1 cellular context compared by ENCODE assay signal in the genomic region with DNA sequence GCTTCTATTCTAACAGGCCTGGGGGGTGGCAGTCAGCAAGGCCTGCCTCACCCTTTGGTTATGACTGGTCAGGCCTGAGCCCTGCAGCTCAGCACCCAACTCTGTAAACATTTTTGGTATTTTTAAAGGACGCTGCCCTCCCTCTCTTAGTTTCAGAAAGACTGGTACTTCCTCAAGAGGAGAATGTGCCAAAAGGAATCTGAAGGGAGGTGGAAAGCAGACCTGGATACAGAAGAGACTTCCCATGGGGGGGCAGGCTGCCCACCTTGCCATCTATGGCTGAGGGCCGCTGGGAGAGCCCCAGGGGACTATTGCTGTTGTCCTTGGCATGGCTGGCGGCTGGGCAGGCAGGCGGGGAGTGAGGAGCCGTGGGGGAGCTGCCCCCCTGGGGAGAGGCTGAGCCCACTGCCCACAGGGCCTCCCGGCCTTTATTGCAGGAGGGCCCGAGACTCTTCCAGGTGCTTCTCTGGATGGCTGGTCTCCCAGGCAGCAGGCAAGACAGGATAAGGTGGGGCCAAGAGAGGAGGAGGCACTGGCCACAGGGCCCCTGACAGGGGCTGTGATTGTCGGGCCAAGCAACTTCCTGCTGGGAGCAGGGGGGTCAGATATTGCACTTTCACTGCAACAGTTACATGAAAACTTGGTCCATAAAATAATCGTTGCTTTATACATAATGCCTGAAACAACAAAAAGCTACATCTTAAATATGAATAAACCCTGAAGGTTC.
TF ChIP-seq lines count a peak whose summit lies in the region.

No MANE protein-coding gene starts in this region.

TF ChIP-seq in HEK293, 187 proteins besides CTCF, POLR2A, EP300 and RAD21 (continued from another document):
- TF ChIP-seq, protein P1, sequence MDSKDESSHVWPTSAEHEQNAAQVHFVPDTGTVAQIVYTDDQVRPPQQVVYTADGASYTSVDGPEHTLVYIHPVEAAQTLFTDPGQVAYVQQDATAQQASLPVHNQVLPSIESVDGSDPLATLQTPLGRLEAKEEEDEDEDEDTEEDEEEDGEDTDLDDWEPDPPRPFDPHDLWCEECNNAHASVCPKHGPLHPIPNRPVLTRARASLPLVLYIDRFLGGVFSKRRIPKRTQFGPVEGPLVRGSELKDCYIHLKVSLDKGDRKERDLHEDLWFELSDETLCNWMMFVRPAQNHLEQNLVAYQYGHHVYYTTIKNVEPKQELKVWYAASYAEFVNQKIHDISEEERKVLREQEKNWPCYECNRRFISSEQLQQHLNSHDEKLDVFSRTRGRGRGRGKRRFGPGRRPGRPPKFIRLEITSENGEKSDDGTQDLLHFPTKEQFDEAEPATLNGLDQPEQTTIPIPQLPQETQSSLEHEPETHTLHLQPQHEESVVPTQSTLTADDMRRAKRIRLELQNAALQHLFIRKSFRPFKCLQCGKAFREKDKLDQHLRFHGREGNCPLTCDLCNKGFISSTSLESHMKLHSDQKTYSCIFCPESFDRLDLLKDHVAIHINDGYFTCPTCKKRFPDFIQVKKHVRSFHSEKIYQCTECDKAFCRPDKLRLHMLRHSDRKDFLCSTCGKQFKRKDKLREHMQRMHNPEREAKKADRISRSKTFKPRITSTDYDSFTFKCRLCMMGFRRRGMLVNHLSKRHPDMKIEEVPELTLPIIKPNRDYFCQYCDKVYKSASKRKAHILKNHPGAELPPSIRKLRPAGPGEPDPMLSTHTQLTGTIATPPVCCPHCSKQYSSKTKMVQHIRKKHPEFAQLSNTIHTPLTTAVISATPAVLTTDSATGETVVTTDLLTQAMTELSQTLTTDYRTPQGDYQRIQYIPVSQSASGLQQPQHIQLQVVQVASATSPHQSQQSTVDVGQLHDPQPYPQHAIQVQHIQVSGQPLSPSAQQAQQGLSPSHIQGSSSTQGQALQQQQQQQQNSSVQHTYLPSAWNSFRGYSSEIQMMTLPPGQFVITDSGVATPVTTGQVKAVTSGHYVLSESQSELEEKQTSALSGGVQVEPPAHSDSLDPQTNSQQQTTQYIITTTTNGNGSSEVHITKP (tag by site-specific recombination; IDR thresholded peaks at IDR 0.05) = peak; percentile 89
- no peak for TF ChIP-seq ZNF571 (tag by site-specific recombination; IDR thresholded peaks at IDR 0.05)
- no peak for TF ChIP-seq ZNF311 (tag by site-specific recombination; IDR thresholded peaks at IDR 0.05; ENCODE audit: borderline replicate concordance)
- no peak for TF ChIP-seq ZNF558 (tag by site-specific recombination; IDR thresholded peaks at IDR 0.05)
- peak; percentile 36; the same call in 1 of the 2 replicates for TF ChIP-seq ZNF335 (tag by site-specific recombination; conservative IDR thresholded peaks at IDR 0.05)
- peak; percentile 84 for TF ChIP-seq ZIC2 (tag by site-specific recombination; IDR thresholded peaks at IDR 0.05)
- peak; percentile 99 for TF ChIP-seq GLIS1 (tag by site-specific recombination; IDR thresholded peaks at IDR 0.05)
